8 cellular contexts compared by ENCODE assay signal in the genomic region with DNA sequence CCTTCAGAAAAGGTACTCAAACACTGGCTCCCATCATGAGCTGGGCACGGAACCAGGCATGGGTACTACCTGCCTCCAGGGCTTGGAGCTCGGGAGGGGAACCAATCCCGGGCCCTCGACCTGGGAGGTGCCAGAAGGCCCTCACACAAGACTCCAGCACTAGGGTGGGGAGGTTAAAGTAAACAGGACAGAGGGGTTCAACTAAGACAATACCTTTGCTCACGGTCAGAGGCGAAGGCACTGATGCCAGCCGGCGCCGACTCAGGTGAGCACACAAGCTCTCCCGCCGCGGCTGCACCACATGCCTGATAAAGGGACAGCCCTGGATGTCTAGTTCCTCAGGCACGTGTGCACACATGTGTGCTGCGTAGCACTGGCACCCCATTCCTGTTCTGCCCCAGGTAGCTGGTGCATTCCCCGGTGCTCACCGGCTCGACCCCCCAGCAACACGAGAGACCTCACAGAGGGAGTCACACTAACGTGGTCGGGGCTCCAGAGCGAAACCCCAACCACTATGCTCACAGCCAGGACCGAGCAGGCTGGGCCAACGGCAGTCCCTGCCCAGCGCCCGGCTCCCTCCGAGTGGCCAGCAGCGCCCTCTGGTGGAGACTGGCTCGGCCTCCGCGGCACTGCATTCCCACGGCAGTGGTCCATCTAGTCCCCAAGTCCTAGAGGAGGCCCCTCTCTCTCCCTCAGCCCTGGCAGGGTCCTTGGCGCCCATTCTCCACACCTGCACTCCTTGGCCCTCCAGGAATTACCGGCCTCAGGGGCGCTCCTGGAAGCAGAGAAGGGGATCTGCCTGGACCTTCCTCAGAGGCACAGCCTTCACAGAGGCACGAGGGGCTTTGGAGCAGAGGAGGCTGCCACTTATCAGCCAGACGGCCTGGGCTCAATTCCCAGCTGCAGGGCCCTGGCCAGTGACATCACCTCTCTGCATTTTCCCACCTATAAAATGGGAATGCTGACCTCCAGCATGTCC. TPM values are rescaled to one million over a fixed set of nuclear protein-coding genes. Genes with fewer than 3 reads are reported as not detected.
A peak's percentile ranks its signal among the peaks of the same experiment; 100 is the strongest.
DNase-seq lines count a peak whose midpoint lies in the region; ATAC-seq and TF ChIP-seq lines count a peak whose summit lies in the region.

No MANE protein-coding gene starts in this region.

- H3K27ac Mint-ChIP-seq in activated naive CD4-positive, alpha-beta T cell treated with anti-CD3 and anti-CD28 coated beads, Interleukin-2, amount 50 U/mL, for 72 hours: no peak overlapping the region
- no peak overlapping the region for H3K27ac Mint-ChIP-seq in type B pancreatic cell

- no peaks in the 10 kb centered on the region for H3K36me3 Mint-ChIP-seq in activated naive CD4-positive, alpha-beta T cell treated with anti-CD3 and anti-CD28 coated beads, Interleukin-2, amount 50 U/mL, for 72 hours
- H3K36me3 Mint-ChIP-seq in type B pancreatic cell: peaks cover 5% of the 10 kb centered on the region

- DNase-seq in DMS114 treated with DMSO at 0.1 percent for 48 hours (lab: John Stamatoyannopoulos, UW; ENCODE audit: unreplicated experiment): peak; percentile 2
- DNase-seq in KG1 (lab: John Stamatoyannopoulos, UW): peak; percentile 3
- DNase-seq in SKM-1 treated with dmso at 0.1 percent for 144 hours (lab: John Stamatoyannopoulos, UW; ENCODE audit: unreplicated experiment): peak; percentile 34
- peak; percentile 68 to 88 for DNase-seq in activated naive CD4-positive, alpha-beta T cell treated with anti-CD3 and anti-CD28 coated beads, Interleukin-2, amount 50 U/mL, for 72 hours (ENCODE audit: low spot score in 2 of 2)
- peak; percentile 87 for DNase-seq in Right ventricle myocardium inferior (ENCODE audit: missing footprints)
- DNase-seq in posterior vena cava (ENCODE audit: low spot score): peak; percentile 95
- peak; percentile 91 for DNase-seq in type B pancreatic cell (ENCODE audit: extremely low spot score, unreplicated experiment)

- peak; percentile 86 to 88 for ATAC-seq in activated naive CD4-positive, alpha-beta T cell treated with anti-CD3 and anti-CD28 coated beads, Interleukin-2, amount 50 U/mL, for 72 hours
- peak; percentile 87 for ATAC-seq in Right ventricle myocardium inferior
- ATAC-seq in HG02840 (IDR thresholded peaks at IDR 0.05; ENCODE audit: low FRiP score, unreplicated experiment): no peak

- H3K27me3 Mint-ChIP-seq in type B pancreatic cell: no peaks in the 10 kb centered on the region

- peaks cover 38% of the 10 kb centered on the region for H3K4me1 Mint-ChIP-seq in type B pancreatic cell (ENCODE audit: unreplicated experiment)

- intact Hi-C loops in Right ventricle myocardium inferior (cut with DNase I) (loop anchor here (1.0 to 10.0 kb wide), 5 partner anchors 38 to 312 kb away; no protein-coding TSS in a partner anchor), posterior vena cava (cut with DNase I) (loop anchor here (2.0 to 5.0 kb wide), 3 partner anchors 63 to 313 kb away; no protein-coding TSS in a partner anchor)

- TF ChIP-seq CTCF in type B pancreatic cell (conservative IDR thresholded peaks at IDR 0.05): peak; percentile 98

- H3K9me3 Mint-ChIP-seq in activated naive CD4-positive, alpha-beta T cell treated with anti-CD3 and anti-CD28 coated beads, Interleukin-2, amount 50 U/mL, for 72 hours: no peaks in the 10 kb centered on the region
- H3K9me3 Mint-ChIP-seq in type B pancreatic cell: no peaks in the 10 kb centered on the region

- H3K4me3 Mint-ChIP-seq in type B pancreatic cell: no peak overlapping the region

RNA-seq across cellular contexts. Expression of gene MOB2, which starts 28.8 kb away (rescaled TPM):
- total RNA-seq in activated naive CD4-positive, alpha-beta T cell treated with anti-CD3 and anti-CD28 coated beads, Interleukin-2, amount 50 U/mL, for 72 hours: 10 to 100 TPM; 17.7 to 23.2 TPM
- total RNA-seq in Right ventricle myocardium inferior (48.7 TPM), posterior vena cava (10 to 100 TPM; 47.5 to 57.2 TPM), type B pancreatic cell (ENCODE audit: low replicate concordance) (39.6 and 46.8 TPM in 2 replicates)

RNA-seq across cellular contexts. Expression of gene DUSP8, which starts 56.7 kb away (rescaled TPM):
- 1 to 10 TPM; 1.1 TPM for total RNA-seq in activated naive CD4-positive, alpha-beta T cell treated with anti-CD3 and anti-CD28 coated beads, Interleukin-2, amount 50 U/mL, for 72 hours
- 10.5 TPM for total RNA-seq in Right ventricle myocardium inferior
- total RNA-seq in posterior vena cava: 10 to 100 TPM; 11.0 to 19.4 TPM
- total RNA-seq in type B pancreatic cell (ENCODE audit: low replicate concordance): 8.4 and 16.1 TPM in 2 replicates

Comparison
In these comparisons a context has a peak if more than half of its experiments do, and no peak if none do; other contexts are left out.
1. DNase-seq: peak in every context shown above with its lines; median percentile 95 in posterior vena cava; 91 in type B pancreatic cell; 87 in Right ventricle myocardium inferior; 78 in activated naive CD4-positive, alpha-beta T cell treated with anti-CD3 and anti-CD28 coated beads, Interleukin-2, amount 50 U/mL, for 72 hours; 34 in SKM-1 treated with dmso at 0.1 percent for 144 hours; 3 in KG1; 2 in DMS114 treated with DMSO at 0.1 percent for 48 hours.